Comparison of ENCODE assay signal across 9 cellular contexts in genomic region chr12:122024132-122024785, GRCh38. TPM values are rescaled to one million over a fixed set of nuclear protein-coding genes. Genes with fewer than 3 reads are reported as not detected.
A peak's percentile ranks its signal among the peaks of the same experiment; 100 is the strongest.
DNase-seq lines count a peak whose midpoint lies in the region; ATAC-seq and TF ChIP-seq lines count a peak whose summit lies in the region.
"Had no signal": no experiment of that assay in that cellular context is flagged by ENCODE, and none has a peak within 500 bp of the region (broad histone marks: within the 10 kb centered on the region; RNA-seq: fewer than 3 reads in every experiment).

No MANE protein-coding gene starts in this region.

- H3K27ac ChIP-seq in HEK293 (ENCODE audit: extremely low read depth, low read depth, low read length) (peak overlapping the region; percentile 77; the same call in 1 of the 2 replicates), cingulate gyrus (ENCODE audit: low read depth, low read length) (peak overlapping the region; percentile 69)
- no peak overlapping the region for H3K27ac ChIP-seq in effector memory CD4-positive, alpha-beta T cell (ENCODE audit: insufficient read depth, low read length, poor library complexity, severe bottlenecking)

- peak; percentile 95 for DNase-seq in ACHN
- DNase-seq in naive B cell = peak; percentile 59
- DNase-seq in globus pallidus (ENCODE audit: low spot score) = no peak
- no peak for DNase-seq in effector memory CD4-positive, alpha-beta T cell
- DNase-seq in activated T-cell treated with anti-CD3 and anti-CD28 coated beads, Interleukin-2, amount 50 U/mL, for 1 hour = no peak
- no peak for DNase-seq in activated CD8-positive, alpha-beta T cell treated with anti-CD3 and anti-CD28 coated beads, Interleukin-2, amount 10 ng/mL, durations not matched to agents 7 days and 5 days
- DNase-seq: activated naive CD8-positive, alpha-beta T cell treated with anti-CD3 and anti-CD28 coated beads, Interleukin-2, amount 10 ng/mL, durations not matched to agents 7 days and 5 days had no signal

- peak; percentile 29 to 36 for ATAC-seq in naive B cell (ENCODE audit: low read depth in 2 of 2)
- no peak for ATAC-seq in activated CD8-positive, alpha-beta T cell treated with anti-CD3 and anti-CD28 coated beads, Interleukin-2, amount 10 ng/mL, durations not matched to agents 7 days and 5 days

- no peak for TF ChIP-seq CTCF in HEK293 (tag by site-specific recombination; IDR thresholded peaks at IDR 0.05)

- in situ Hi-C loops in ACHN (cut with HindIII; ENCODE audit: low pct_ligation_motif_present, low pct_unique_long_range_greater_than_20kb, low sequenced_read_pairs) = no loop called here

- H3K4me3 ChIP-seq in HEK293 (ENCODE audit: low read depth, low read length) = peak overlapping the region; percentile 71
- H3K4me3 ChIP-seq in effector memory CD4-positive, alpha-beta T cell (ENCODE audit: insufficient read depth, low read depth, low read length, poor library complexity, severe bottlenecking) = no peak overlapping the region

- POLR2A ChIA-PET in HEK293 (lab: Yijun Ruan, JAX) = interaction anchor here (1.5 to 1.8 kb wide), 2 partner anchors 39 to 136 kb away, joined by 3 to 4 read pairs; partner anchors contain the start of gene PSMD9
- POLR2A ChIA-PET in activated CD8-positive, alpha-beta T cell treated with anti-CD3 and anti-CD28 coated beads, Interleukin-2, amount 10 ng/mL, durations not matched to agents 7 days and 5 days (lab: Charles Lee) = interaction anchor here (1.1 kb wide), 1 partner anchor 8 kb away, joined by 3 read pairs; no protein-coding TSS in a partner anchor

- H3K4me1 Mint-ChIP-seq in naive B cell = peaks cover 33 to 77% (median 74%) of the 10 kb centered on the region in 3 donors
- peaks cover 33% of the 10 kb centered on the region for H3K4me1 Mint-ChIP-seq in activated CD8-positive, alpha-beta T cell treated with anti-CD3 and anti-CD28 coated beads, Interleukin-2, amount 10 ng/mL, durations not matched to agents 7 days and 5 days (ENCODE audit: low read depth)

- peaks cover 0 to 4% (median 0%) of the 10 kb centered on the region in 7 donors for H3K9me3 Mint-ChIP-seq in naive B cell
- H3K9me3 Mint-ChIP-seq in activated CD8-positive, alpha-beta T cell treated with anti-CD3 and anti-CD28 coated beads, Interleukin-2, amount 10 ng/mL, durations not matched to agents 7 days and 5 days (ENCODE audit: insufficient read depth) = no peaks in the 10 kb centered on the region
- H3K9me3 Mint-ChIP-seq: activated naive CD8-positive, alpha-beta T cell treated with anti-CD3 and anti-CD28 coated beads, Interleukin-2, amount 10 ng/mL, durations not matched to agents 7 days and 5 days had no signal

- peaks cover 4% of the 10 kb centered on the region for H3K4me1 ChIP-seq in HEK293 (ENCODE audit: control insufficient read depth, insufficient read depth, low read length)
- H3K4me1 ChIP-seq in effector memory CD4-positive, alpha-beta T cell (ENCODE audit: control insufficient read depth, insufficient read depth, low read length, poor library complexity, severe bottlenecking) = peaks cover 6% of the 10 kb centered on the region

- H3K27ac Mint-ChIP-seq in naive B cell = peak overlapping the region; percentile 56 to 99 (median 92)
- H3K27ac Mint-ChIP-seq in activated CD8-positive, alpha-beta T cell treated with anti-CD3 and anti-CD28 coated beads, Interleukin-2, amount 10 ng/mL, durations not matched to agents 7 days and 5 days = no peak overlapping the region
- H3K27ac Mint-ChIP-seq: activated naive CD8-positive, alpha-beta T cell treated with anti-CD3 and anti-CD28 coated beads, Interleukin-2, amount 10 ng/mL, durations not matched to agents 7 days and 5 days had no signal

- H3K36me3 Mint-ChIP-seq in naive B cell = peaks cover 0 to 13% of the 10 kb centered on the region in 2 donors
- peaks cover 3% of the 10 kb centered on the region for H3K36me3 Mint-ChIP-seq in activated CD8-positive, alpha-beta T cell treated with anti-CD3 and anti-CD28 coated beads, Interleukin-2, amount 10 ng/mL, durations not matched to agents 7 days and 5 days (ENCODE audit: low read depth)
- H3K36me3 Mint-ChIP-seq: activated naive CD8-positive, alpha-beta T cell treated with anti-CD3 and anti-CD28 coated beads, Interleukin-2, amount 10 ng/mL, durations not matched to agents 7 days and 5 days had no signal

- no peaks in the 10 kb centered on the region for H3K9me3 ChIP-seq in HEK293 (ENCODE audit: control insufficient read depth, insufficient read depth, low read depth, low read length)
- no peaks in the 10 kb centered on the region for H3K9me3 ChIP-seq in effector memory CD4-positive, alpha-beta T cell (ENCODE audit: control insufficient read depth, low read length)

- H3K36me3 ChIP-seq in HEK293 (ENCODE audit: control insufficient read depth in 2 of 2, insufficient read depth in 1 of 2, low read length in 2 of 2) = no peaks in the 10 kb centered on the region; a peak in 1 of 3 replicates
- H3K36me3 ChIP-seq in effector memory CD4-positive, alpha-beta T cell (ENCODE audit: control insufficient read depth, insufficient read depth, low read length) = no peaks in the 10 kb centered on the region

- peaks cover 11% of the 10 kb centered on the region for H3K27me3 ChIP-seq in effector memory CD4-positive, alpha-beta T cell (replicated peaks; ENCODE audit: control insufficient read depth, insufficient read depth, low read length, poor library complexity, severe bottlenecking)

- H3K27me3 Mint-ChIP-seq in naive B cell = no peaks in the 10 kb centered on the region
- peaks cover 15% of the 10 kb centered on the region for H3K27me3 Mint-ChIP-seq in activated CD8-positive, alpha-beta T cell treated with anti-CD3 and anti-CD28 coated beads, Interleukin-2, amount 10 ng/mL, durations not matched to agents 7 days and 5 days (ENCODE audit: low read depth)

- peak overlapping the region; percentile 92 to 98 (median 96) for H3K4me3 Mint-ChIP-seq in naive B cell
- no peak overlapping the region for H3K4me3 Mint-ChIP-seq in activated CD8-positive, alpha-beta T cell treated with anti-CD3 and anti-CD28 coated beads, Interleukin-2, amount 10 ng/mL, durations not matched to agents 7 days and 5 days

- CTCF ChIA-PET in HEK293 (lab: Yijun Ruan, JAX) = interaction anchor here (0.5 to 1.2 kb wide), 2 partner anchors 12 to 107 kb away, joined by 3 to 4 read pairs; no protein-coding TSS in a partner anchor
- CTCF ChIA-PET in activated CD8-positive, alpha-beta T cell treated with anti-CD3 and anti-CD28 coated beads, Interleukin-2, amount 10 ng/mL, durations not matched to agents 7 days and 5 days (lab: Charles Lee) = interaction anchor here (1.5 to 1.8 kb wide), 2 partner anchors 32 to 106 kb away, joined by 3 to 7 read pairs; partner anchors contain the start of gene CFAP251

TF ChIP-seq in HEK293, 187 proteins besides CTCF, POLR2A, EP300 and RAD21:
- no peak for TF ChIP-seq ZNF785 (tag by site-specific recombination; IDR thresholded peaks at IDR 0.05)
- no peak; the same call in 1 of the 2 replicates for TF ChIP-seq ZNF394 (tag by site-specific recombination; IDR thresholded peaks at IDR 0.05; ENCODE audit: borderline replicate concordance)
- no peak for TF ChIP-seq ZFP3 (tag by site-specific recombination; IDR thresholded peaks at IDR 0.05; ENCODE audit: low read depth)
- TF ChIP-seq ZBTB1 (tag by site-specific recombination; IDR thresholded peaks at IDR 0.05) = no peak
TF ChIP-seq in HEK293: peak in this region for 0.

RNA-seq across cellular contexts. Expression of gene BCL7A, which starts 2.6 kb away (rescaled TPM):
- polyA plus RNA-seq in naive B cell (ENCODE audit: low read depth in 6 of 6) = 100 to 1,000 TPM in 3 of 6 donors, 10 to 100 TPM in 3; 65.2 to 135 (median 87.0) TPM
- total RNA-seq in activated CD8-positive, alpha-beta T cell treated with anti-CD3 and anti-CD28 coated beads, Interleukin-2, amount 10 ng/mL, durations not matched to agents 7 days and 5 days = 1 to 10 TPM; 6.2 to 8.1 TPM

RNA-seq across cellular contexts. Expression of gene MLXIP, which starts 54.3 kb away (rescaled TPM):
- 10 to 100 TPM in 4 of 6 donors, 1 to 10 TPM in 2; 8.5 to 30.4 (median 11.0) TPM for polyA plus RNA-seq in naive B cell (ENCODE audit: low read depth in 6 of 6)
- 10 to 100 TPM; 38.8 to 42.7 TPM for total RNA-seq in activated CD8-positive, alpha-beta T cell treated with anti-CD3 and anti-CD28 coated beads, Interleukin-2, amount 10 ng/mL, durations not matched to agents 7 days and 5 days

Comparison
In these comparisons a context has a peak if more than half of its experiments do, and no peak if none do; other contexts are left out.
1. DNase-seq: peak in ACHN (single experiment) and naive B cell (single experiment); none in globus pallidus (single experiment), effector memory CD4-positive, alpha-beta T cell (0 of 3), activated T-cell treated with anti-CD3 and anti-CD28 coated beads, Interleukin-2, amount 50 U/mL, for 1 hour (single experiment) and activated CD8-positive, alpha-beta T cell treated with anti-CD3 and anti-CD28 coated beads, Interleukin-2, amount 10 ng/mL, durations not matched to agents 7 days and 5 days (single experiment).